In genomic region chr3:112365035-112365434, GRCh38 we compare ENCODE assay signal across 11 cellular contexts. TPM values are rescaled to one million over a fixed set of nuclear protein-coding genes. Genes with fewer than 3 reads are reported as not detected.
DNase-seq lines count a peak whose midpoint lies in the region; ATAC-seq and TF ChIP-seq lines count a peak whose summit lies in the region.
"Had no signal": no experiment of that assay in that cellular context is flagged by ENCODE, and none has a peak within 500 bp of the region (broad histone marks: within the 10 kb centered on the region; RNA-seq: fewer than 3 reads in every experiment).

No MANE protein-coding gene starts in this region.

- no peak overlapping the region for H3K14ac ChIP-seq in trophoblast cell (ENCODE audit: low read length)

- H3K23ac ChIP-seq in trophoblast cell (ENCODE audit: low read length) = no peak overlapping the region

- no peaks in the 10 kb centered on the region for H3K9me3 Mint-ChIP-seq in T-helper 1 cell treated with Interleukin-12 subunit alpha and Interleukin-12 subunit beta and Interleukin-4 antibody, amounts not matched to agents 30 μg/mL and 1 μg/mL, for 36 hours
- H3K9me3 Mint-ChIP-seq in activated T-helper 2 cell treated with anti-CD3 and anti-CD28 coated beads, Interferon-gamma antibody, Interleukin-2, Interleukin-4, amounts not matched to agents 10 μg/mL and 5 μg/mL and 100 μg/mL, durations not matched to agents 14 hours and 24 hours and 36 hours = no peaks in the 10 kb centered on the region

- peaks cover 19% of the 10 kb centered on the region for H3K36me3 Mint-ChIP-seq in T-helper 1 cell treated with Interleukin-12 subunit alpha and Interleukin-12 subunit beta and Interleukin-4 antibody, amounts not matched to agents 30 μg/mL and 1 μg/mL, for 36 hours (ENCODE audit: low read depth)
- H3K36me3 Mint-ChIP-seq in activated T-helper 2 cell treated with anti-CD3 and anti-CD28 coated beads, Interferon-gamma antibody, Interleukin-2, Interleukin-4, amounts not matched to agents 10 μg/mL and 5 μg/mL and 100 μg/mL, durations not matched to agents 14 hours and 24 hours and 36 hours (ENCODE audit: low read depth) = peaks cover 70% of the 10 kb centered on the region

- intact Hi-C loops in activated T-helper 2 cell treated with anti-CD3 and anti-CD28 coated beads, Interferon-gamma antibody, Interleukin-2, Interleukin-4, amounts not matched to agents 10 μg/mL and 5 μg/mL and 100 μg/mL, durations not matched to agents 14 hours and 24 hours and 36 hours (cut with micrococcal nuclease) = no loop called here

- H3K4ac ChIP-seq in trophoblast cell (ENCODE audit: low read depth, low read length) = no peak overlapping the region

- no peak overlapping the region for H4K12ac ChIP-seq in trophoblast cell (ENCODE audit: low read depth, low read length)

- no peak overlapping the region for H4K8ac ChIP-seq in trophoblast cell (ENCODE audit: low read depth, low read length)

- no peak overlapping the region for H2AK5ac ChIP-seq in trophoblast cell (ENCODE audit: low read length)

- H3K4me1 ChIP-seq in trophoblast cell (ENCODE audit: control insufficient read depth in 1 of 2, insufficient read depth in 2 of 2, low read length in 2 of 2) = peaks cover 0 to 5% of the 10 kb centered on the region in 2 experiments
- peaks cover 0 to 12% (median 0%) of the 10 kb centered on the region in 3 donors for H3K4me1 ChIP-seq in gastroesophageal sphincter
- H3K4me1 ChIP-seq: adrenal gland, parathyroid adenoma had no signal

- peaks cover 5% of the 10 kb centered on the region for H3K79me1 ChIP-seq in trophoblast cell (ENCODE audit: low read length)

- peak overlapping the region; percentile 88 for H3K27ac Mint-ChIP-seq in T-helper 1 cell treated with Interleukin-12 subunit alpha and Interleukin-12 subunit beta and Interleukin-4 antibody, amounts not matched to agents 30 μg/mL and 1 μg/mL, for 36 hours
- H3K27ac Mint-ChIP-seq in activated T-helper 2 cell treated with anti-CD3 and anti-CD28 coated beads, Interferon-gamma antibody, Interleukin-2, Interleukin-4, amounts not matched to agents 10 μg/mL and 5 μg/mL and 100 μg/mL, durations not matched to agents 14 hours and 24 hours and 36 hours = peak overlapping the region; percentile 73

- WGBS in trophoblast cell (ENCODE audit: extremely low coverage, insufficient coverage, insufficient read length) = no CpG with 5 or more reads among the region's 2 CpGs
- WGBS in gastroesophageal sphincter (ENCODE audit: low coverage in 1 of 2), 2 donors = 76 to 77% methylated on average over 2 of the region's 2 CpGs

- no peak overlapping the region for H3K4me2 ChIP-seq in trophoblast cell (ENCODE audit: low read length)

- no peak for TF ChIP-seq CTCF in gastroesophageal sphincter (IDR thresholded peaks at IDR 0.05)

- no peaks in the 10 kb centered on the region for H3K27me3 Mint-ChIP-seq in T-helper 1 cell treated with Interleukin-12 subunit alpha and Interleukin-12 subunit beta and Interleukin-4 antibody, amounts not matched to agents 30 μg/mL and 1 μg/mL, for 36 hours (ENCODE audit: low read depth)
- no peaks in the 10 kb centered on the region for H3K27me3 Mint-ChIP-seq in activated T-helper 2 cell treated with anti-CD3 and anti-CD28 coated beads, Interferon-gamma antibody, Interleukin-2, Interleukin-4, amounts not matched to agents 10 μg/mL and 5 μg/mL and 100 μg/mL, durations not matched to agents 14 hours and 24 hours and 36 hours (ENCODE audit: low read depth)

- H2BK5ac ChIP-seq in trophoblast cell (ENCODE audit: low read depth, low read length, poor library complexity) = no peak overlapping the region

- no peak for TF ChIP-seq POLR2A in gastroesophageal sphincter (IDR thresholded peaks at IDR 0.05)

- H3K4me3 ChIP-seq in trophoblast cell (ENCODE audit: low read depth, low read length) (no peak overlapping the region), gastroesophageal sphincter (no peak overlapping the region)
- H3K4me3 ChIP-seq: adrenal gland had no signal

- H3K79me2 ChIP-seq in trophoblast cell (ENCODE audit: control insufficient read depth, insufficient read depth, low read length, poor library complexity) = peaks cover 3% of the 10 kb centered on the region
- H3K79me2 ChIP-seq: parathyroid adenoma had no signal

- H3K18ac ChIP-seq in trophoblast cell (ENCODE audit: low read length) = no peak overlapping the region

- H3K27me3 ChIP-seq in trophoblast cell (ENCODE audit: insufficient read depth, low read length) (no peaks in the 10 kb centered on the region), gastroesophageal sphincter (no peaks in the 10 kb centered on the region)
- H3K27me3 ChIP-seq: adrenal gland had no signal

- DNase-seq in T-helper 1 cell = no peak
- no peak for DNase-seq in activated T-helper 2 cell treated with anti-CD3 and anti-CD28 coated beads, Interferon-gamma antibody, Interleukin-2, Interleukin-4, amounts not matched to agents 10 μg/mL and 5 μg/mL and 100 μg/mL, durations not matched to agents 14 hours and 24 hours and 36 hours (ENCODE audit: low spot score)
- DNase-seq in trophoblast cell = peak in 1 of 2 donors; percentile 22
- no peak for DNase-seq in KG1 (lab: John Stamatoyannopoulos, UW)
- DNase-seq: adrenal gland, NCI-H146 had no signal

- no peak for TF ChIP-seq EP300 in gastroesophageal sphincter (IDR thresholded peaks at IDR 0.05)

- H3K36me3 ChIP-seq in trophoblast cell (ENCODE audit: control insufficient read depth in 1 of 2, insufficient read depth in 2 of 2, low read length in 2 of 2) = no peaks in the 10 kb centered on the region
- peaks cover 0 to 9% of the 10 kb centered on the region in 2 donors for H3K36me3 ChIP-seq in gastroesophageal sphincter
- H3K36me3 ChIP-seq: adrenal gland had no signal

- H2AFZ ChIP-seq in trophoblast cell (ENCODE audit: insufficient read depth, low read length, poor library complexity) = no peak overlapping the region
- H2AFZ ChIP-seq: parathyroid adenoma had no signal

- no peak overlapping the region for H2BK12ac ChIP-seq in trophoblast cell (ENCODE audit: low read length)

- H3K27ac ChIP-seq in trophoblast cell (ENCODE audit: low read depth, low read length) = peak overlapping the region; percentile 44
- H3K27ac ChIP-seq in gastroesophageal sphincter = peak overlapping the region in 1 of 4 donors; percentile 41
- H3K27ac ChIP-seq: adrenal gland, parathyroid adenoma had no signal

- no peak overlapping the region for H3K9ac ChIP-seq in trophoblast cell (ENCODE audit: low read length)
- H3K9ac ChIP-seq: parathyroid adenoma had no signal

- H3K4me3 Mint-ChIP-seq in T-helper 1 cell treated with Interleukin-12 subunit alpha and Interleukin-12 subunit beta and Interleukin-4 antibody, amounts not matched to agents 30 μg/mL and 1 μg/mL, for 36 hours = peak overlapping the region; percentile 58
- no peak overlapping the region for H3K4me3 Mint-ChIP-seq in activated T-helper 2 cell treated with anti-CD3 and anti-CD28 coated beads, Interferon-gamma antibody, Interleukin-2, Interleukin-4, amounts not matched to agents 10 μg/mL and 5 μg/mL and 100 μg/mL, durations not matched to agents 14 hours and 24 hours and 36 hours (ENCODE audit: low read depth)

- H4K91ac ChIP-seq in trophoblast cell (ENCODE audit: low read depth, low read length) = no peak overlapping the region

- H3K9me3 ChIP-seq in trophoblast cell (ENCODE audit: insufficient read depth, low read depth, low read length) (no peaks in the 10 kb centered on the region), gastroesophageal sphincter (no peaks in the 10 kb centered on the region)
- H3K9me3 ChIP-seq: adrenal gland had no signal

- H2BK120ac ChIP-seq in trophoblast cell (ENCODE audit: insufficient read depth, low read length, poor library complexity) = no peak overlapping the region

- peaks cover 25% of the 10 kb centered on the region for H3K4me1 Mint-ChIP-seq in T-helper 1 cell treated with Interleukin-12 subunit alpha and Interleukin-12 subunit beta and Interleukin-4 antibody, amounts not matched to agents 30 μg/mL and 1 μg/mL, for 36 hours (ENCODE audit: low read depth)
- H3K4me1 Mint-ChIP-seq in activated T-helper 2 cell treated with anti-CD3 and anti-CD28 coated beads, Interferon-gamma antibody, Interleukin-2, Interleukin-4, amounts not matched to agents 10 μg/mL and 5 μg/mL and 100 μg/mL, durations not matched to agents 14 hours and 24 hours and 36 hours (ENCODE audit: low read depth) = peaks cover 39% of the 10 kb centered on the region

- ATAC-seq in GM21423 (IDR thresholded peaks at IDR 0.05; ENCODE audit: unreplicated experiment) = peak; percentile 47
- no peak for ATAC-seq in GM21528 (IDR thresholded peaks at IDR 0.05; ENCODE audit: low FRiP score, unreplicated experiment)
- ATAC-seq in gastroesophageal sphincter = no peak

RNA-seq across cellular contexts. Expression of gene CD200, which starts 32.1 kb away (rescaled TPM):
- total RNA-seq in activated T-helper 2 cell treated with anti-CD3 and anti-CD28 coated beads, Interferon-gamma antibody, Interleukin-2, Interleukin-4, amounts not matched to agents 10 μg/mL and 5 μg/mL and 100 μg/mL, durations not matched to agents 14 hours and 24 hours and 36 hours = 60.3 and 63.3 TPM in 2 replicates
- polyA plus RNA-seq in trophoblast cell (2013) = 7.8 TPM in 2 replicates
- 10 to 100 TPM in 1 of 4 donors, 1 to 10 TPM in 3; 2.5 to 15.6 (median 4.8) TPM for total RNA-seq in gastroesophageal sphincter
